29 cellular contexts compared by ENCODE assay signal in the genomic region with DNA sequence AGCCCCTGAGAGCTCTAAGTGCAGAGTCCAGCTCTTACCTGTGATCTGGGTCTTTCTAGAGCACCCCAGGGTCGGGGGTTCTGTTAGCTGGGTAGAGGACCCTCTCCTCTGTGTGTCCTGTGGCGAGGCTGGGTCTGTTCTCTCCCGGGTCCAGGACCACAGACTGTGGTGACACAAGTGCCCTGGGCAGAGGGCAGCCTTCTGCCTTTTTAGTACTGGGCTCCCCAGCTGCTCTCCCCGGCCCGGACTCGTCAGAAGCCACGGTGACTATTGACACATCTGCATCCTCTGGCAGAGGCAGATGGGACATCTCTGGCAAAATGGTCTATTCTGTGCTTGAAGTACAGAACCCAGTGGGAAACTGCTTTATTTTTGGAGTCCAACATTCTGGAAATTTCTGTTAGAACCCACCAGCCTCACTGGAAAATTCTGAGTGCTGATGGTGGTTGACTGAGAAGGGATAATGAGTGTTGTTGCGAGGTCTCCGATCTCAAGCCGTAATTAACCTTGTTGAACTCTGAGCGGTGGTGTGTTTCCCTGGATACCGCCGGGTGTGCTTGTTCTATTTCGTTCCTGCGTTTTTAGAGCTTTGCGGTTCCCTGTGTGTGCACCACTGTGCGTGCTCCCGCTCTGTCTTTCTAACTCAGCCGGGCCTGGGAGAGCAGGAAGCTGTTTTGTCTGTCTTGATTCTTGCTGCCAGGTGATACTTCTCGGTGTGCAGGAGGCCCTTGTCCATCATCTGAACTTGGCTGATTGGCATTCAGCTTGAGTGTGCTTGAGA. TPM values are rescaled to one million over a fixed set of nuclear protein-coding genes. Genes with fewer than 3 reads are reported as not detected.
DNase-seq lines count a peak whose midpoint lies in the region; ATAC-seq, FAIRE-seq and TF ChIP-seq lines count a peak whose summit lies in the region.
"Had no signal": no experiment of that assay in that cellular context is flagged by ENCODE, and none has a peak within 500 bp of the region (broad histone marks: within the 10 kb centered on the region; RNA-seq: fewer than 3 reads in every experiment).

No MANE protein-coding gene starts in this region.

- H3K4me1 Mint-ChIP-seq in activated naive CD4-positive, alpha-beta T cell treated with anti-CD3 and anti-CD28 coated beads, Interleukin-2, amount 10 ng/mL, durations not matched to agents 7 days and 5 days: peaks cover 42% of the 10 kb centered on the region

- peaks cover 26% of the 10 kb centered on the region for H3K36me3 Mint-ChIP-seq in activated naive CD4-positive, alpha-beta T cell treated with anti-CD3 and anti-CD28 coated beads, Interleukin-2, amount 10 ng/mL, durations not matched to agents 7 days and 5 days
- H3K36me3 Mint-ChIP-seq: natural killer cell treated with Interleukin-12 subunit alpha and Interleukin-12 subunit beta and Interleukin-15 and Interleukin-18, amount 100 ng/mL, for 72 hours had no signal

- ATAC-seq in HG03159 (IDR thresholded peaks at IDR 0.05; ENCODE audit: unreplicated experiment): no peak
- ATAC-seq: foreskin keratinocyte; mucosa of descending colon; natural killer cell treated with Interleukin-12 subunit alpha and Interleukin-12 subunit beta and Interleukin-15 and Interleukin-18, amount 100 ng/mL, for 72 hours; upper lobe of right lung had no signal

- H3K9me3 ChIP-seq in osteoblast (ENCODE audit: low read depth, low read length): no peaks in the 10 kb centered on the region
- H3K9me3 ChIP-seq: BLaER1 treated with 17β-estradiol and CSF1 and Interleukin-3, amounts not matched to agents 10 nM and 100 nM; esophagus muscularis mucosa; lower lobe of right lung; mucosa of descending colon; pancreas; right atrium auricular region; upper lobe of right lung had no signal

- H3K27me3 ChIP-seq in osteoblast (ENCODE audit: insufficient read depth, low read length): no peaks in the 10 kb centered on the region
- H3K27me3 ChIP-seq: BLaER1 treated with 17β-estradiol and CSF1 and Interleukin-3, amounts not matched to agents 10 nM and 100 nM; esophagus muscularis mucosa; foreskin keratinocyte; pancreas; right atrium auricular region; upper lobe of right lung had no signal

- H3K36me3 ChIP-seq in osteoblast (ENCODE audit: insufficient read depth, low read length): peaks cover 69% of the 10 kb centered on the region

- CTCF ChIA-PET in activated naive CD4-positive, alpha-beta T cell treated with anti-CD3 and anti-CD28 coated beads, Interleukin-2, amount 10 ng/mL, durations not matched to agents 7 days and 5 days (lab: Charles Lee): interaction anchor here (0.6 kb wide), 1 partner anchor 29 kb away, joined by 3 read pairs; no protein-coding TSS in a partner anchor

- no peak overlapping the region for H3K4me2 ChIP-seq in osteoblast (ENCODE audit: insufficient read depth, low read length)
- H3K4me2 ChIP-seq: smooth muscle cell had no signal

- H3K27ac ChIP-seq in cingulate gyrus (ENCODE audit: low read depth, low read length) (peak overlapping the region; percentile 47), osteoblast (ENCODE audit: low read depth, low read length) (no peak overlapping the region)
- H3K27ac ChIP-seq: esophagus muscularis mucosa, foreskin keratinocyte, lower lobe of right lung, right atrium auricular region, upper lobe of right lung had no signal

- no peak overlapping the region for H3K4me3 Mint-ChIP-seq in activated naive CD4-positive, alpha-beta T cell treated with anti-CD3 and anti-CD28 coated beads, Interleukin-2, amount 10 ng/mL, durations not matched to agents 7 days and 5 days
- H3K4me3 Mint-ChIP-seq: central memory CD8-positive, alpha-beta T cell; natural killer cell treated with Interleukin-12 subunit alpha and Interleukin-12 subunit beta and Interleukin-15 and Interleukin-18, amount 100 ng/mL, for 72 hours had no signal

- peak overlapping the region; percentile 65 for H3K27ac Mint-ChIP-seq in activated naive CD4-positive, alpha-beta T cell treated with anti-CD3 and anti-CD28 coated beads, Interleukin-2, amount 10 ng/mL, durations not matched to agents 7 days and 5 days
- H3K27ac Mint-ChIP-seq: natural killer cell treated with Interleukin-12 subunit alpha and Interleukin-12 subunit beta and Interleukin-15 and Interleukin-18, amount 100 ng/mL, for 72 hours had no signal

- H3K4me1 ChIP-seq in osteoblast (ENCODE audit: insufficient read depth, low read length): no peaks in the 10 kb centered on the region

- no peak overlapping the region for H2AFZ ChIP-seq in osteoblast (ENCODE audit: low read length)

- H4K20me1 ChIP-seq in osteoblast (ENCODE audit: insufficient read depth, low read length): peaks cover 7% of the 10 kb centered on the region

- no peak overlapping the region for H3K4me3 ChIP-seq in osteoblast (ENCODE audit: insufficient read depth, low read length)
- H3K4me3 ChIP-seq: BLaER1 treated with 17β-estradiol and CSF1 and Interleukin-3, amounts not matched to agents 10 nM and 100 nM; esophagus muscularis mucosa; lower lobe of right lung; mucosa of descending colon; pancreas; right atrium auricular region; smooth muscle cell; upper lobe of right lung had no signal

- no peaks in the 10 kb centered on the region for H3K9me3 Mint-ChIP-seq in activated naive CD4-positive, alpha-beta T cell treated with anti-CD3 and anti-CD28 coated beads, Interleukin-2, amount 10 ng/mL, durations not matched to agents 7 days and 5 days
- H3K9me3 Mint-ChIP-seq: central memory CD8-positive, alpha-beta T cell; natural killer cell treated with Interleukin-12 subunit alpha and Interleukin-12 subunit beta and Interleukin-15 and Interleukin-18, amount 100 ng/mL, for 72 hours had no signal

- no peak for TF ChIP-seq CTCF in osteoblast (IDR thresholded peaks at IDR 0.05; ENCODE audit: extremely low read depth, low read depth, low read length)

- no peaks in the 10 kb centered on the region for H3K27me3 Mint-ChIP-seq in activated naive CD4-positive, alpha-beta T cell treated with anti-CD3 and anti-CD28 coated beads, Interleukin-2, amount 10 ng/mL, durations not matched to agents 7 days and 5 days
- H3K27me3 Mint-ChIP-seq: central memory CD8-positive, alpha-beta T cell; natural killer cell treated with Interleukin-12 subunit alpha and Interleukin-12 subunit beta and Interleukin-15 and Interleukin-18, amount 100 ng/mL, for 72 hours had no signal

- DNase-seq in activated naive CD4-positive, alpha-beta T cell treated with anti-CD3 and anti-CD28 coated beads, Interleukin-2, amount 10 ng/mL, durations not matched to agents 7 days and 5 days: no peak
- no peak for DNase-seq in activated naive CD4-positive, alpha-beta T cell treated with anti-CD3 and anti-CD28 coated beads, Interleukin-2, amount 50 U/mL, for 16 hours
- DNase-seq in NCI-H1417 (lab: John Stamatoyannopoulos, UW) (peak in 2 of 3 experiments; percentile 66 to 88), osteoblast (ENCODE audit: insufficient read length, low spot score, missing footprints) (peak; percentile 64), pons (ENCODE audit: low spot score) (no peak), HTR-8/SVneo (ENCODE audit: insufficient read length, low spot score) (no peak)
- DNase-seq: activated gamma-delta T cell treated with Interleukin-2 at 50 U/mL for 16 hours; activated T-cell treated with anti-CD3 and anti-CD28 coated beads, Interleukin-2, amount 50 U/mL, for 48 hours; dermis blood vessel endothelial cell; DMS153; foreskin keratinocyte; kidney; lower lobe of right lung; mucosa of descending colon; NCI-H187; NCI-H2171 treated with DMSO at 0.1 percent for 48 hours; NCI-H524 treated with DMSO at 0.1 percent for 48 hours; SHP77; stimulated activated naive CD4-positive, alpha-beta T cell; upper lobe of right lung had no signal

- no peak for FAIRE-seq in HTR-8/SVneo (lab: Jason Lieb, UNC)
- FAIRE-seq: kidney, pancreas had no signal

- H3K79me2 ChIP-seq in osteoblast (ENCODE audit: insufficient read depth, low read length): peaks cover 7% of the 10 kb centered on the region

RNA-seq across cellular contexts. Expression of gene NUDT16L1, which starts 26.0 kb away (rescaled TPM):
- 15.0 and 18.1 TPM in 2 replicates for total RNA-seq in osteoblast

RNA-seq across cellular contexts. Expression of gene MGRN1, which starts 42.8 kb away (rescaled TPM):
- 41.5 and 46.7 TPM in 2 replicates for total RNA-seq in osteoblast

RNA-seq across cellular contexts. Expression of gene UBALD1, which starts 52.7 kb away (rescaled TPM):
- 6.2 and 9.4 TPM in 2 replicates for total RNA-seq in osteoblast

Comparison
In these comparisons a context has a peak if more than half of its experiments do, and no peak if none do; other contexts are left out.
1. DNase-seq: peak in NCI-H1417 (2 of 3) and osteoblast (single experiment); none in activated naive CD4-positive, alpha-beta T cell treated with anti-CD3 and anti-CD28 coated beads, Interleukin-2, amount 10 ng/mL, durations not matched to agents 7 days and 5 days (single experiment), activated naive CD4-positive, alpha-beta T cell treated with anti-CD3 and anti-CD28 coated beads, Interleukin-2, amount 50 U/mL, for 16 hours (single experiment), pons (single experiment) and HTR-8/SVneo (single experiment).